ENCODE assay signal across 9 cellular contexts in the genomic region with DNA sequence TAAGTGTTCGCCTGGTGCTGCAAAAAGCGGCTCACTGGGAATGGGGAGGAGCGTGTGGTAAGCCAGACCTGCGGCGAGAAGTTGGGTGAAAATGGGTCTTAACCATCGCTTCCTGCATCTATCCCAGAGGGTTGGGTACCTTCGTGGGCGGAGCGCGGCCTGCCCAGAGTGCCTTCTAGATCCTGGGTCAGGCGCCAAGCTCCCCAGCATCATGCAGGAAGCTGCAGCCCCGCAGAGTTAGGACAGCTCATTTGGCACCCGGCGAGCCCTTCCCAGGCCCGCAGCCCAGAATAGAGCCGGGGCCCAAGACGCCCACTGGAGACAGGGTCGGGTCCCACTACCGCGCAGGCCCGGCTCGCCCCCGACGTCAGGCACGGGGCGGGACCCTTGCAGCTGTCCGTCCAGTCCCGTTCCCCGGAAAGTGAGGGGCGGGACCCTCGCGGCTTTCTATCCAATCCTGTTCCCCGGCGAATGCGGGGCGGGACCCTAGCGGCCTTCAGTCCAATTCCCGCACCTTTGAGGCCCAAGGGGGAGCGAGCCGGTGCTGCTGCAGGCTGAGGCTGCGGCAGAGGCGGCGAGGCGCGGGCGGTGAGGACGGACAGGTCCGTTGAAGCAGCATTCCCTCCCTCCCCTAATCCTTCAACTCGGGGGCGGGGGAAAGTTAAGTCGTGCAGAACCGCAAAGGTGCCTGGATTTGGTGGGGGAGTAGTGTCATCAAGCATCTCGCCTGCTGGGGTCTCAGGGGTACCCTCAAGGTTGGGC. TPM values are rescaled to one million over a fixed set of nuclear protein-coding genes. Genes with fewer than 3 reads are reported as not detected.
DNase-seq lines count a peak whose midpoint lies in the region; ATAC-seq and TF ChIP-seq lines count a peak whose summit lies in the region.
"Had no signal": no experiment of that assay in that cellular context is flagged by ENCODE, and none has a peak within 500 bp of the region (broad histone marks: within the 10 kb centered on the region; RNA-seq: fewer than 3 reads in every experiment).

A gene with protein sequence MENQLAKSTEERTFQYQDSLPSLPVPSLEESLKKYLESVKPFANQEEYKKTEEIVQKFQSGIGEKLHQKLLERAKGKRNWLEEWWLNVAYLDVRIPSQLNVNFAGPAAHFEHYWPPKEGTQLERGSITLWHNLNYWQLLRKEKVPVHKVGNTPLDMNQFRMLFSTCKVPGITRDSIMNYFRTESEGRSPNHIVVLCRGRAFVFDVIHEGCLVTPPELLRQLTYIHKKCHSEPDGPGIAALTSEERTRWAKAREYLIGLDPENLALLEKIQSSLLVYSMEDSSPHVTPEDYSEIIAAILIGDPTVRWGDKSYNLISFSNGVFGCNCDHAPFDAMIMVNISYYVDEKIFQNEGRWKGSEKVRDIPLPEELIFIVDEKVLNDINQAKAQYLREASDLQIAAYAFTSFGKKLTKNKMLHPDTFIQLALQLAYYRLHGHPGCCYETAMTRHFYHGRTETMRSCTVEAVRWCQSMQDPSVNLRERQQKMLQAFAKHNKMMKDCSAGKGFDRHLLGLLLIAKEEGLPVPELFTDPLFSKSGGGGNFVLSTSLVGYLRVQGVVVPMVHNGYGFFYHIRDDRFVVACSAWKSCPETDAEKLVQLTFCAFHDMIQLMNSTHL (plus strand): TSS at position 499 of the 762 bp plus-strand sequence. CDS start 3,405 bp downstream, outside the sequence.

- in situ Hi-C loops in mammary epithelial cell (cut with MboI; ENCODE audit: low sequenced_read_pairs in 2 of 2) = no loop called here

- H3K9me3 ChIP-seq in mammary epithelial cell (replicated peaks; ENCODE audit: insufficient read depth, low read length) (no peaks in the 10 kb centered on the region), iPS-20b (ENCODE audit: insufficient read depth, low read depth, low read length) (peaks cover 2% of the 10 kb centered on the region)

- H3K9ac ChIP-seq in mammary epithelial cell (ENCODE audit: insufficient read depth, low read length) (peak within 1 kb of the TSS; percentile 80), iPS-20b (ENCODE audit: low read depth, low read length) (peak within 1 kb of the TSS; percentile 60; the same call in 1 of the 2 replicates)

- TF ChIP-seq CTCF in VCaP (conservative IDR thresholded peaks at IDR 0.05) (no peak), mammary epithelial cell (conservative IDR thresholded peaks at IDR 0.05 in 1 of 2, IDR thresholded peaks at IDR 0.05 in 1 of 2; ENCODE audit: extremely low read depth in 1 of 2, insufficient read depth in 1 of 2, low read depth in 1 of 2, low read length in 2 of 2) (peak in 1 of 2 donors; percentile 2)

- peak within 1 kb of the TSS; percentile 31 for H3K27ac ChIP-seq in ACC112 (ENCODE audit: low read depth, low read length)
- H3K27ac ChIP-seq in VCaP = peak within 1 kb of the TSS; percentile 96
- H3K27ac ChIP-seq in mammary epithelial cell (ENCODE audit: insufficient read depth, low read depth, low read length) = peak within 1 kb of the TSS; percentile 77
- no peak within 1 kb of the TSS for H3K27ac ChIP-seq in iPS-20b (ENCODE audit: low read length)
- peak within 1 kb of the TSS; percentile 28 to 93 (median 82) for H3K27ac ChIP-seq in skin epidermis

- no peaks in the 10 kb centered on the region for H4K20me1 ChIP-seq in mammary epithelial cell (ENCODE audit: insufficient read depth, low read length)

- H3K4me3 ChIP-seq in ACC112 (ENCODE audit: low read depth, low read length) = peak within 1 kb of the TSS; percentile 91
- H3K4me3 ChIP-seq in mammary epithelial cell (replicated peaks in 1 of 3; ENCODE audit: insufficient read depth in 1 of 3, low read depth in 2 of 3, low read length in 3 of 3) = peak within 1 kb of the TSS; percentile 76 to 96 (median 90)
- H3K4me3 ChIP-seq in iPS-20b (ENCODE audit: low read length) = peak within 1 kb of the TSS; percentile 82
- peak within 1 kb of the TSS; percentile 54 to 78 (median 69) for H3K4me3 ChIP-seq in skin epidermis

- BruUV-seq in mammary epithelial cell (replicated peaks; lab: Mats Ljungman, UMichigan) = no TSS peak

- CTCF ChIA-PET in mammary epithelial cell (lab: Charles Lee; ENCODE audit: low non-redundant PET) = no interaction called here

- peak within 1 kb of the TSS; percentile 94 for H3K4me2 ChIP-seq in mammary epithelial cell (ENCODE audit: insufficient read depth, low read depth, low read length)

- H3K36me3 ChIP-seq in ACC112 (ENCODE audit: insufficient read depth, low read length) (peaks cover 14% of the 10 kb centered on the region), mammary epithelial cell (ENCODE audit: insufficient read depth, low read length) (peaks cover 4% of the 10 kb centered on the region), iPS-20b (ENCODE audit: insufficient read depth, low read depth, low read length) (peaks cover 13% of the 10 kb centered on the region; the same call in 1 of the 2 replicates)

- H3K79me2 ChIP-seq in ACC112 (ENCODE audit: control insufficient read depth, insufficient read depth, low read length, unreplicated experiment) (peaks cover 7% of the 10 kb centered on the region), mammary epithelial cell (ENCODE audit: insufficient read depth, low read length) (peaks cover 45% of the 10 kb centered on the region)

- ATAC-seq in GM18867 (IDR thresholded peaks at IDR 0.05; ENCODE audit: unreplicated experiment) = peak; percentile 97
- peak; percentile 97 for ATAC-seq in HG03103 (IDR thresholded peaks at IDR 0.05; ENCODE audit: low read depth, unreplicated experiment)
- ATAC-seq: HCT116 had no signal

- H3K27me3 ChIP-seq in ACC112 (ENCODE audit: insufficient read depth, low read length) = no peaks in the 10 kb centered on the region
- no peaks in the 10 kb centered on the region for H3K27me3 ChIP-seq in mammary epithelial cell (ENCODE audit: insufficient read depth, low read length)
- H3K27me3 ChIP-seq in iPS-20b (ENCODE audit: insufficient read depth, low read length) = peaks cover 6% of the 10 kb centered on the region; the same call in 1 of the 2 replicates

- H3K4me1 ChIP-seq in ACC112 (ENCODE audit: control insufficient read depth, insufficient read depth, low read length, unreplicated experiment) (peaks cover 26% of the 10 kb centered on the region), mammary epithelial cell (ENCODE audit: insufficient read depth, low read length) (peaks cover 35% of the 10 kb centered on the region), iPS-20b (ENCODE audit: insufficient read depth, low read length) (peaks cover 19% of the 10 kb centered on the region; the same call in 1 of the 2 replicates)

- dilution Hi-C loops in mammary epithelial cell (cut with HindIII; ENCODE audit: low sequenced_read_pairs) = no loop called here

- intact Hi-C loops in mammary epithelial cell (cut with micrococcal nuclease) = loop anchor here (1.0 to 5.0 kb wide), 5 partner anchors 13 to 69 kb away; no protein-coding TSS in a partner anchor

- H2AFZ ChIP-seq in ACC112 (ENCODE audit: low read length, unreplicated experiment) (peak within 1 kb of the TSS; percentile 96), mammary epithelial cell (ENCODE audit: low read depth, low read length) (peak within 1 kb of the TSS; percentile 92)

- WGBS in mammary epithelial cell (ENCODE audit: low coverage, missing lambda C conversion rate) = 3% methylated on average over 24 of the region's 53 CpGs

- DNase-seq in NCI-H2171 (lab: John Stamatoyannopoulos, UW) (peak; percentile 92), mammary epithelial cell (peak; percentile 92)

RNA-seq across cellular contexts. Expression of the gene that starts here (rescaled TPM):
- 10 to 100 TPM; 15.9 to 34.0 TPM for total RNA-seq in mammary epithelial cell
- 11.2 TPM for polyA plus RNA-seq in mammary epithelial cell
- 10.3 TPM for polyA minus RNA-seq in mammary epithelial cell
